In the genomic region with DNA sequence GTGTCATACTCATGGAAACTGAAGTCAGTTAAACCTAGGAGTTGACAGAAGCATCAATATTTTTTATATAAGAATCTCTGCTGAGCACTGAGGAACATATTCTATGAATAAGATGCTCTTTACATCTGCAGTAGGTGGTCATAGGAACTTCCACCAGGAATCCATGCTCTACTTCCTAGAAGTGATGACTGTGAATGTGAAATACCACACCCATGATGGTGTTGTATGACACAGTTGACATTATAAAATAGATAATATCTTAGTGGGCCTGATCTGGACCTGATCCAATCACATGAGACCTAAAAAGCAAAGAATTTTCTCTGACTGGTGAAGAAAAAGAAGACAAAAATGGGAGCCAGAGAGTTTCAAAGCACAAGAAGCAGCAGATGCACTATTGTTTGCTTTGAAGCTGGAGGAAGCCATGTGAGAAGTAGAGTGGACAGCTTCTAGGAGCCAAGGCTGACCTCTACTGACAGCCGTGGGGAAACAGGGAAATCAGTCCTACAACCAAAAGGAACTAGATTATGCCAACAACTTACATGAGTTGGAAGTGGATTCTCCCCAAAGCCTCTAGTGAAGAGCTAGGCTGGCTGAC, we compare ENCODE assay signal across 13 cellular contexts.
A peak's percentile ranks its signal among the peaks of the same experiment; 100 is the strongest.
DNase-seq lines count a peak whose midpoint lies in the region; ATAC-seq and TF ChIP-seq lines count a peak whose summit lies in the region.
"Had no signal": no experiment of that assay in that cellular context is flagged by ENCODE, and none has a peak within 500 bp of the region (broad histone marks: within the 10 kb centered on the region; RNA-seq: fewer than 3 reads in every experiment).

No MANE protein-coding gene starts in this region.

- no peaks in the 10 kb centered on the region for H3K79me1 ChIP-seq in mesenchymal stem cell (replicated peaks; ENCODE audit: low read length, poor library complexity, severe bottlenecking)

- TF ChIP-seq EP300 in Ishikawa (IDR thresholded peaks at IDR 0.05; ENCODE audit: borderline replicate concordance), result no peak

- peaks cover 9% of the 10 kb centered on the region for H3K4me1 Mint-ChIP-seq in activated CD8-positive, alpha-beta T cell treated with anti-CD3 and anti-CD28 coated beads for 36 hours (ENCODE audit: low read depth)
- H3K4me1 Mint-ChIP-seq: activated naive CD4-positive, alpha-beta T cell treated with anti-CD3 and anti-CD28 coated beads, Interleukin-2, amount 50 U/mL, for 24 hours had no signal

- H3K4me3 Mint-ChIP-seq in activated CD8-positive, alpha-beta T cell treated with anti-CD3 and anti-CD28 coated beads for 36 hours, result no peak overlapping the region
- H3K4me3 Mint-ChIP-seq: activated naive CD4-positive, alpha-beta T cell treated with anti-CD3 and anti-CD28 coated beads, Interleukin-2, amount 50 U/mL, for 24 hours had no signal

- TF ChIP-seq RAD21 in Ishikawa (IDR thresholded peaks at IDR 0.05; ENCODE audit: low read depth), result peak; percentile 33

- CTCF ChIA-PET in activated CD8-positive, alpha-beta T cell treated with anti-CD3 and anti-CD28 coated beads for 36 hours (lab: Charles Lee), result no interaction called here

- H3K18ac ChIP-seq in mesenchymal stem cell (ENCODE audit: low read depth in 1 of 2, low read length in 2 of 2), result no peak overlapping the region

- H3K27me3 Mint-ChIP-seq in activated CD8-positive, alpha-beta T cell treated with anti-CD3 and anti-CD28 coated beads for 36 hours, result peaks cover 4% of the 10 kb centered on the region
- H3K27me3 Mint-ChIP-seq: activated naive CD4-positive, alpha-beta T cell treated with anti-CD3 and anti-CD28 coated beads, Interleukin-2, amount 50 U/mL, for 24 hours had no signal

- no peak overlapping the region for H3K4me2 ChIP-seq in mesenchymal stem cell (ENCODE audit: low read length, poor library complexity, severe bottlenecking)

- H3K27me3 ChIP-seq in mesenchymal stem cell (ENCODE audit: control insufficient read depth in 1 of 2, insufficient read depth in 1 of 2, low read length in 2 of 2) (no peaks in the 10 kb centered on the region), left ventricle myocardium inferior (ENCODE audit: low read depth) (no peaks in the 10 kb centered on the region)

- H4K8ac ChIP-seq in mesenchymal stem cell (ENCODE audit: low read length), result no peak overlapping the region

- DNase-seq in NCI-H2029 (lab: John Stamatoyannopoulos, UW) (peak; percentile 11), NCI-H2029 treated with DMSO at 0.1 percent for 48 hours (lab: John Stamatoyannopoulos, UW) (no peak), mesenchymal stem cell (no peak), DMS 273 (lab: John Stamatoyannopoulos, UW; ENCODE audit: unreplicated experiment) (no peak), left ventricle myocardium inferior (no peak), G401 (ENCODE audit: low spot score) (no peak)
- no peak for DNase-seq in activated CD8-positive, alpha-beta T cell treated with anti-CD3 and anti-CD28 coated beads for 36 hours
- DNase-seq: KG1, NCI-H2227 treated with DMSO at 0.1 percent for 48 hours, occipital lobe, substantia nigra had no signal

- peak; percentile 83 for ATAC-seq in activated CD8-positive, alpha-beta T cell treated with anti-CD3 and anti-CD28 coated beads for 36 hours

- H3K9me3 Mint-ChIP-seq in activated CD8-positive, alpha-beta T cell treated with anti-CD3 and anti-CD28 coated beads for 36 hours, result peaks cover 8% of the 10 kb centered on the region

- H4K91ac ChIP-seq in mesenchymal stem cell (ENCODE audit: low read length), result no peak overlapping the region

- in situ Hi-C loops in G401 (cut with HindIII; ENCODE audit: low sequenced_read_pairs), result no loop called here

- H2AFZ ChIP-seq in mesenchymal stem cell (ENCODE audit: low read depth, low read length), result no peak overlapping the region

- POLR2A ChIA-PET in activated CD8-positive, alpha-beta T cell treated with anti-CD3 and anti-CD28 coated beads for 36 hours (lab: Charles Lee), result no interaction called here

- no peak overlapping the region for H3K9ac ChIP-seq in mesenchymal stem cell (ENCODE audit: low read length)

- no peak overlapping the region for H2BK12ac ChIP-seq in mesenchymal stem cell (ENCODE audit: low read length in 2 of 2)

- H3K4me3 ChIP-seq in mesenchymal stem cell (ENCODE audit: insufficient read depth in 1 of 2, low read depth in 1 of 2, low read length in 2 of 2) (no peak overlapping the region), left ventricle myocardium inferior (no peak overlapping the region)

- H3K27ac ChIP-seq in mesenchymal stem cell (ENCODE audit: low read length, poor library complexity, severe bottlenecking) (peak overlapping the region; percentile 46), left ventricle myocardium inferior (replicated peaks) (no peak overlapping the region)

- no peak overlapping the region for H3K14ac ChIP-seq in mesenchymal stem cell (ENCODE audit: low read length in 2 of 2)

- no peak overlapping the region for H3K23ac ChIP-seq in mesenchymal stem cell (ENCODE audit: low read length in 2 of 2)

- H3K36me3 ChIP-seq in mesenchymal stem cell (ENCODE audit: control insufficient read depth in 1 of 2, insufficient read depth in 2 of 2, low read depth in 1 of 2, low read length in 2 of 2) (no peaks in the 10 kb centered on the region), left ventricle myocardium inferior (no peaks in the 10 kb centered on the region)

- H3K4me1 ChIP-seq in mesenchymal stem cell (ENCODE audit: control insufficient read depth, insufficient read depth, low read depth, low read length) (no peaks in the 10 kb centered on the region), left ventricle myocardium inferior (no peaks in the 10 kb centered on the region)

- H2BK15ac ChIP-seq in mesenchymal stem cell (ENCODE audit: low read depth, poor library complexity, severe bottlenecking), result no peak overlapping the region

- H3K36me3 Mint-ChIP-seq in activated CD8-positive, alpha-beta T cell treated with anti-CD3 and anti-CD28 coated beads for 36 hours (ENCODE audit: low read depth), result no peaks in the 10 kb centered on the region

- 57% methylated on average over 1 of the region's 1 CpG for WGBS in mesenchymal stem cell

- H3K4ac ChIP-seq in mesenchymal stem cell (ENCODE audit: low read depth in 1 of 2, low read length in 2 of 2), result no peak overlapping the region

- H3K27ac Mint-ChIP-seq in activated CD8-positive, alpha-beta T cell treated with anti-CD3 and anti-CD28 coated beads for 36 hours, result no peak overlapping the region
- H3K27ac Mint-ChIP-seq: activated naive CD4-positive, alpha-beta T cell treated with anti-CD3 and anti-CD28 coated beads, Interleukin-2, amount 50 U/mL, for 24 hours had no signal

- no peak for TF ChIP-seq CTCF in activated CD8-positive, alpha-beta T cell treated with anti-CD3 and anti-CD28 coated beads for 36 hours (IDR thresholded peaks at IDR 0.05)
- no peak for TF ChIP-seq CTCF in left ventricle myocardium inferior (IDR thresholded peaks at IDR 0.05; ENCODE audit: borderline replicate concordance)

- H3K9me3 ChIP-seq in mesenchymal stem cell (ENCODE audit: control insufficient read depth, low read length) (peaks cover 8% of the 10 kb centered on the region), left ventricle myocardium inferior (replicated peaks) (peaks cover 32% of the 10 kb centered on the region)

- H2BK120ac ChIP-seq in mesenchymal stem cell (ENCODE audit: low read depth, low read length), result no peak overlapping the region

- H2BK5ac ChIP-seq in mesenchymal stem cell (ENCODE audit: low read depth, low read length, poor library complexity, severe bottlenecking), result no peak overlapping the region

- H2AK5ac ChIP-seq in mesenchymal stem cell (ENCODE audit: low read length, severe bottlenecking), result no peak overlapping the region

- intact Hi-C loops in activated CD8-positive, alpha-beta T cell treated with anti-CD3 and anti-CD28 coated beads for 36 hours (cut with micrococcal nuclease), result no loop called here
- intact Hi-C loops in left ventricle myocardium inferior (cut with micrococcal nuclease), result no loop called here

TF ChIP-seq in Ishikawa, 13 proteins besides CTCF, POLR2A, EP300 and RAD21:
- TF ChIP-seq TAF1 (IDR thresholded peaks at IDR 0.05; ENCODE audit: low read depth) (no peak), TCF12 (IDR thresholded peaks at IDR 0.05; ENCODE audit: low read depth) (no peak), TEAD4 (IDR thresholded peaks at IDR 0.05) (no peak)
- TF ChIP-seq, protein P1, sequence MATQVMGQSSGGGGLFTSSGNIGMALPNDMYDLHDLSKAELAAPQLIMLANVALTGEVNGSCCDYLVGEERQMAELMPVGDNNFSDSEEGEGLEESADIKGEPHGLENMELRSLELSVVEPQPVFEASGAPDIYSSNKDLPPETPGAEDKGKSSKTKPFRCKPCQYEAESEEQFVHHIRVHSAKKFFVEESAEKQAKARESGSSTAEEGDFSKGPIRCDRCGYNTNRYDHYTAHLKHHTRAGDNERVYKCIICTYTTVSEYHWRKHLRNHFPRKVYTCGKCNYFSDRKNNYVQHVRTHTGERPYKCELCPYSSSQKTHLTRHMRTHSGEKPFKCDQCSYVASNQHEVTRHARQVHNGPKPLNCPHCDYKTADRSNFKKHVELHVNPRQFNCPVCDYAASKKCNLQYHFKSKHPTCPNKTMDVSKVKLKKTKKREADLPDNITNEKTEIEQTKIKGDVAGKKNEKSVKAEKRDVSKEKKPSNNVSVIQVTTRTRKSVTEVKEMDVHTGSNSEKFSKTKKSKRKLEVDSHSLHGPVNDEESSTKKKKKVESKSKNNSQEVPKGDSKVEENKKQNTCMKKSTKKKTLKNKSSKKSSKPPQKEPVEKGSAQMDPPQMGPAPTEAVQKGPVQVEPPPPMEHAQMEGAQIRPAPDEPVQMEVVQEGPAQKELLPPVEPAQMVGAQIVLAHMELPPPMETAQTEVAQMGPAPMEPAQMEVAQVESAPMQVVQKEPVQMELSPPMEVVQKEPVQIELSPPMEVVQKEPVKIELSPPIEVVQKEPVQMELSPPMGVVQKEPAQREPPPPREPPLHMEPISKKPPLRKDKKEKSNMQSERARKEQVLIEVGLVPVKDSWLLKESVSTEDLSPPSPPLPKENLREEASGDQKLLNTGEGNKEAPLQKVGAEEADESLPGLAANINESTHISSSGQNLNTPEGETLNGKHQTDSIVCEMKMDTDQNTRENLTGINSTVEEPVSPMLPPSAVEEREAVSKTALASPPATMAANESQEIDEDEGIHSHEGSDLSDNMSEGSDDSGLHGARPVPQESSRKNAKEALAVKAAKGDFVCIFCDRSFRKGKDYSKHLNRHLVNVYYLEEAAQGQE (IDR thresholded peaks at IDR 0.05; ENCODE audit: low read depth), result no peak
TF ChIP-seq in Ishikawa: peak in this region for 0.
